ENCODE assay signal across 26 cellular contexts in the genomic region with DNA sequence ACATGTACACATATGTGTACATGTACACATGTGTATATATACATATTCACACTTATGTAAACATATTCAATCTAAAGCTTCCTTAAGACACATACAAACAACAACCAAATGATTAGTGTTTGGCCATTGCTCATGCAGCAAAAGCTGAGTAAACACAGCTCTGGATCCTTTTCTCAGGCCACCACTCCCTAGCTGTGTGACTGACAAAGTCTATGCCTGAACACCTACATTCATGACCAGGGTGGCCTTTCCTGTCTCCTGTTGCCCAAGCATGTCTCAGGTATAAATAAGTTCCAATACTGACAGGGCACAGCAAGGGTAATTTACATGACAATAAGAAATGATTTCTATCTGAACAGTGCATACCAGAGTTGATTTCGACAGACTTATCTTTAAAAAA. TPM values are rescaled to one million over a fixed set of nuclear protein-coding genes. Genes with fewer than 3 reads are reported as not detected.
"Had no signal": no experiment of that assay in that cellular context is flagged by ENCODE, and none has a peak within 500 bp of the region (broad histone marks: within the 10 kb centered on the region; RNA-seq: fewer than 3 reads in every experiment).

No MANE protein-coding gene starts in this region.

- H3K27ac ChIP-seq: ascending aorta, gastrocnemius medialis, neutrophil, right lobe of liver, tibial nerve, VCaP had no signal

- H3K27me3 ChIP-seq: ascending aorta had no signal

- FAIRE-seq: islet of Langerhans, TTC549 had no signal

- H3K36me3 ChIP-seq: ascending aorta, gastrocnemius medialis, neutrophil, right lobe of liver, tibial nerve had no signal

- H3K4me3 Mint-ChIP-seq: activated CD4-positive, alpha-beta memory T cell treated with anti-CD3 and anti-CD28 coated beads for 36 hours; activated naive CD4-positive, alpha-beta T cell treated with anti-CD3 and anti-CD28 coated beads, Interleukin-2, amount 10 ng/mL, durations not matched to agents 7 days and 5 days; activated naive CD8-positive, alpha-beta T cell treated with anti-CD3 and anti-CD28 coated beads, Interleukin-2, amount 10 ng/mL, durations not matched to agents 7 days and 5 days; activated T-helper 1 cell treated with anti-CD3 and anti-CD28 coated beads, Interleukin-12 subunit alpha, Interleukin-12 subunit beta, Interleukin-2, Interleukin-4 antibody, amounts not matched to agents 30 ng/mL and 10 ng/mL and 1 ng/mL, durations not matched to agents 14 hours and 24 hours and 36 hours; natural killer cell treated with Interleukin-12 subunit alpha and Interleukin-12 subunit beta and Interleukin-15 and Interleukin-18, amount 100 ng/mL, for 72 hours had no signal

- H3K4me1 Mint-ChIP-seq: activated naive CD8-positive, alpha-beta T cell treated with anti-CD3 and anti-CD28 coated beads, Interleukin-2, amount 10 ng/mL, durations not matched to agents 7 days and 5 days had no signal

- H3K4me3 ChIP-seq: ascending aorta, gastrocnemius medialis, mucosa of descending colon, right lobe of liver, tibial nerve had no signal

- ATAC-seq: gastrocnemius medialis; left cardiac atrium; left ventricle myocardium superior; mucosa of descending colon; natural killer cell treated with Interleukin-12 subunit alpha and Interleukin-12 subunit beta and Interleukin-15 and Interleukin-18, amount 100 ng/mL, for 72 hours; right lobe of liver had no signal

- H3K4me1 ChIP-seq: ascending aorta had no signal

- H3K27ac Mint-ChIP-seq: activated CD4-positive, alpha-beta memory T cell treated with anti-CD3 and anti-CD28 coated beads for 36 hours; activated naive CD4-positive, alpha-beta T cell treated with anti-CD3 and anti-CD28 coated beads, Interleukin-2, amount 10 ng/mL, durations not matched to agents 7 days and 5 days; activated naive CD8-positive, alpha-beta T cell treated with anti-CD3 and anti-CD28 coated beads, Interleukin-2, amount 10 ng/mL, durations not matched to agents 7 days and 5 days; activated T-helper 1 cell treated with anti-CD3 and anti-CD28 coated beads, Interleukin-12 subunit alpha, Interleukin-12 subunit beta, Interleukin-2, Interleukin-4 antibody, amounts not matched to agents 30 ng/mL and 10 ng/mL and 1 ng/mL, durations not matched to agents 14 hours and 24 hours and 36 hours; natural killer cell treated with Interleukin-12 subunit alpha and Interleukin-12 subunit beta and Interleukin-15 and Interleukin-18, amount 100 ng/mL, for 72 hours had no signal

- DNase-seq: activated CD4-positive, alpha-beta memory T cell treated with anti-CD3 and anti-CD28 coated beads for 36 hours; activated CD4-positive, alpha-beta T cell treated with anti-CD3 and anti-CD28 coated beads for 48 hours; activated CD8-positive, alpha-beta memory T cell treated with anti-CD3 and anti-CD28 coated beads, Interleukin-2, amount 50 U/mL, for 4 hours; activated gamma-delta T cell; activated naive CD4-positive, alpha-beta T cell treated with anti-CD3 and anti-CD28 coated beads, Interleukin-2, amount 10 ng/mL, durations not matched to agents 7 days and 5 days; activated naive CD8-positive, alpha-beta T cell treated with anti-CD3 and anti-CD28 coated beads, Interleukin-2, amount 10 ng/mL, durations not matched to agents 7 days and 5 days; activated T-cell treated with anti-CD3 and anti-CD28 coated beads, Interleukin-2, amount 50 U/mL, for 1 hour; central memory CD4-positive, alpha-beta T cell; gastrocnemius medialis; glutamatergic neuron; left cardiac atrium; left ventricle myocardium superior; mucosa of descending colon; right lobe of liver; stimulated activated CD4-positive, alpha-beta T cell treated with anti-CD3 and anti-CD28 coated beads, Interleukin-2, amount 100 ng/mL, for 48 hours; stimulated activated naive CD4-positive, alpha-beta T cell treated with Interleukin-2 at 50 U/mL for 16 hours had no signal

- H3K36me3 Mint-ChIP-seq: activated CD4-positive, alpha-beta memory T cell treated with anti-CD3 and anti-CD28 coated beads for 36 hours; activated naive CD4-positive, alpha-beta T cell treated with anti-CD3 and anti-CD28 coated beads, Interleukin-2, amount 10 ng/mL, durations not matched to agents 7 days and 5 days; activated naive CD8-positive, alpha-beta T cell treated with anti-CD3 and anti-CD28 coated beads, Interleukin-2, amount 10 ng/mL, durations not matched to agents 7 days and 5 days had no signal

- H3K9me3 Mint-ChIP-seq: activated CD4-positive, alpha-beta memory T cell treated with anti-CD3 and anti-CD28 coated beads for 36 hours; activated naive CD4-positive, alpha-beta T cell treated with anti-CD3 and anti-CD28 coated beads, Interleukin-2, amount 10 ng/mL, durations not matched to agents 7 days and 5 days; activated naive CD8-positive, alpha-beta T cell treated with anti-CD3 and anti-CD28 coated beads, Interleukin-2, amount 10 ng/mL, durations not matched to agents 7 days and 5 days; activated T-helper 1 cell treated with anti-CD3 and anti-CD28 coated beads, Interleukin-12 subunit alpha, Interleukin-12 subunit beta, Interleukin-2, Interleukin-4 antibody, amounts not matched to agents 30 ng/mL and 10 ng/mL and 1 ng/mL, durations not matched to agents 14 hours and 24 hours and 36 hours had no signal

- H3K9me3 ChIP-seq: ascending aorta, gastrocnemius medialis, mucosa of descending colon, neutrophil, right lobe of liver, tibial nerve had no signal

RNA-seq across cellular contexts. Expression of gene PTPRO, which starts 1.4 kb away (rescaled TPM):
- total RNA-seq: activated CD8-positive, alpha-beta memory T cell treated with anti-CD3 and anti-CD28 coated beads for 36 hours; lung microvascular endothelial cell; natural killer cell treated with Interleukin-12 subunit alpha and Interleukin-12 subunit beta and Interleukin-15 and Interleukin-18, amount 100 ng/mL, for 72 hours had no signal
